Comparison of ENCODE assay signal across 17 cellular contexts in genomic region chr9:111953444-111953843, GRCh38.
"Had no signal": no experiment of that assay in that cellular context is flagged by ENCODE, and none has a peak within 500 bp of the region (broad histone marks: within the 10 kb centered on the region; RNA-seq: fewer than 3 reads in every experiment).

No MANE protein-coding gene starts in this region.

- DNase-seq: activated CD4-positive, alpha-beta T cell treated with anti-CD3 and anti-CD28 coated beads for 1 hour; activated CD4-positive, alpha-beta T cell treated with anti-CD3 and anti-CD28 coated beads, Interleukin-2, amount 50 U/mL, for 4 hours; activated naive CD4-positive, alpha-beta T cell treated with anti-CD3 and anti-CD28 coated beads for 36 hours; activated naive CD8-positive, alpha-beta T cell treated with anti-CD3 and anti-CD28 coated beads, Interleukin-2, amount 50 U/mL, for 24 hours; endodermal cell; erythroblast; left colon; mucosa of descending colon; naive thymus-derived CD8-positive, alpha-beta T cell; stimulated activated CD4-positive, alpha-beta T cell treated with anti-CD3 and anti-CD28 coated beads, Interleukin-15, amount 100 ng/mL, for 24 hours; stimulated activated CD4-positive, alpha-beta T cell treated with anti-CD3 and anti-CD28 coated beads, Interleukin-4, amount 100 ng/mL, for 24 hours; stimulated activated naive CD4-positive, alpha-beta T cell; T-helper 1 cell; T1000 had no signal

- H3K9me3 ChIP-seq: ascending aorta, mucosa of descending colon, tibial nerve had no signal

- H3K36me3 ChIP-seq: ascending aorta, cardiac muscle cell, tibial nerve had no signal

- H3K27me3 ChIP-seq: ascending aorta, cardiac muscle cell, tibial nerve had no signal

- ATAC-seq: activated naive CD8-positive, alpha-beta T cell treated with anti-CD3 and anti-CD28 coated beads, Interleukin-2, amount 50 U/mL, for 24 hours; left colon; mucosa of descending colon; naive thymus-derived CD8-positive, alpha-beta T cell had no signal

- H3K27ac ChIP-seq: ascending aorta, cardiac muscle cell, tibial nerve had no signal

- H3K4me3 ChIP-seq: ascending aorta, cardiac muscle cell, mucosa of descending colon, tibial nerve had no signal
